Comparison of ENCODE assay signal across 14 cellular contexts in the genomic region with DNA sequence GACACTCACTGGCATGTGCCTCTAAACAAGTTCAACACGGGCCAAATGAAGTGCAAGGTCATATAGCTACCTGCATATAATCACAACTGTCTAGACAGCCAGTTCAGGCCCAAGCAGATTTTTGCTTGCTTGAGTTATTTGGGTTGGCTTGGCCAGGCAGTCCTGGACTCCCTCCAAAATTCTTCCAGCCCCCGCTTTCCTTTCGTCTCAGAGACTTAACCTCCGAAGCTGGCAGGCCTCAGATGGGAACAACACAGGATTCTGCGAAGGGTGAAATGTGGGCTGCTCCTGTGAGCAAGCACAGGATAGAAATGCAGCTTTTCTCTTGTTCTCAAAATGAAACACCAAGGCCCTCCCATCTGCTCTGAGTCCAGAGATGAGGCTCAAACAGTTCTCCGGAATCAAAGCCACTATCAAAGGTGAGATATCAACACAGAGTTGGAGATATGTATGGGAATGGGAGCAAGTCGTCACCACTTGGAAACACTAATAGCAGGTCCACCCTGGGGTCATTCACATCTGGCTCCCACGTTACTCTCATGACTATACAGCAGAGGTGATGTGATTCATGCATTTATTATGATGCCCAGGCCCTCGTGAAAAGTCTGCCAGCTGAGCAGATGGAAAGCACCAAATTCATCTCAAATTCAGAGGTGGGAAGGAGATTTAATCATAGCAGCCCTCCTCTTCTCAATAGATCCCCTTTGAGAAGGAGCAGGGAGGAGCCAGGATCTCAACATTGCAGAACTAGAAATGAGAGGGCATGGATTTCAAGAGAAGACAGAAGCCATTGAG.
A peak's percentile ranks its signal among the peaks of the same experiment; 100 is the strongest.
DNase-seq lines count a peak whose midpoint lies in the region; ATAC-seq and TF ChIP-seq lines count a peak whose summit lies in the region.
"Had no signal": no experiment of that assay in that cellular context is flagged by ENCODE, and none has a peak within 500 bp of the region (broad histone marks: within the 10 kb centered on the region; RNA-seq: fewer than 3 reads in every experiment).

No MANE protein-coding gene starts in this region.

- H3K27me3 Mint-ChIP-seq in activated T-helper 17 cell treated with anti-CD3 and anti-CD28 coated beads, Interleukin-2, amount 50 U/mL, for 72 hours: no peaks in the 10 kb centered on the region

- no peaks in the 10 kb centered on the region for H3K4me1 Mint-ChIP-seq in activated T-helper 17 cell treated with anti-CD3 and anti-CD28 coated beads, Interleukin-2, amount 50 U/mL, for 72 hours

- H3K4me1 ChIP-seq in vagina: peaks cover 13% of the 10 kb centered on the region

- H3K27me3 ChIP-seq in vagina: no peaks in the 10 kb centered on the region
- H3K27me3 ChIP-seq: cardiac muscle cell had no signal

- DNase-seq in DMS 273 (lab: John Stamatoyannopoulos, UW; ENCODE audit: unreplicated experiment) (peak; percentile 58), DMS 273 treated with DMSO at 0.1 percent for 48 hours (lab: John Stamatoyannopoulos, UW) (no peak), fibroblast of the aortic adventitia (ENCODE audit: low read depth) (peak; percentile 70), non-pigmented ciliary epithelial cell (ENCODE audit: low read depth) (peak; percentile 72), vagina (ENCODE audit: extremely low spot score in 2 of 2) (no peak)
- DNase-seq: DND-41; NCI-H2081 treated with DMSO at 0.1 percent for 48 hours; nephron progenitor cell; stimulated activated CD4-positive, alpha-beta T cell treated with anti-CD3 and anti-CD28 coated beads, Interleukin-4, amount 100 ng/mL, for 24 hours had no signal

- H3K9me3 ChIP-seq in vagina: no peaks in the 10 kb centered on the region

- H3K4me3 Mint-ChIP-seq in activated T-helper 17 cell treated with anti-CD3 and anti-CD28 coated beads, Interleukin-2, amount 50 U/mL, for 72 hours: no peak overlapping the region
- H3K4me3 Mint-ChIP-seq: nephron progenitor cell had no signal

- H3K36me3 ChIP-seq in vagina: no peaks in the 10 kb centered on the region
- H3K36me3 ChIP-seq: cardiac muscle cell had no signal

- peak overlapping the region; percentile 27 for H3K27ac ChIP-seq in vagina
- H3K27ac ChIP-seq: 22Rv1, cardiac muscle cell had no signal

- no peak for ATAC-seq in HG03280 (IDR thresholded peaks at IDR 0.05; ENCODE audit: unreplicated experiment)
- ATAC-seq in GM18868 (IDR thresholded peaks at IDR 0.05; ENCODE audit: unreplicated experiment): no peak
- no peak for ATAC-seq in activated T-helper 17 cell treated with anti-CD3 and anti-CD28 coated beads, Interleukin-2, amount 50 U/mL, for 72 hours (replicated peaks)

- H3K36me3 Mint-ChIP-seq in activated T-helper 17 cell treated with anti-CD3 and anti-CD28 coated beads, Interleukin-2, amount 50 U/mL, for 72 hours (ENCODE audit: low read depth): no peaks in the 10 kb centered on the region

- no peaks in the 10 kb centered on the region for H3K9me3 Mint-ChIP-seq in activated T-helper 17 cell treated with anti-CD3 and anti-CD28 coated beads, Interleukin-2, amount 50 U/mL, for 72 hours

- TF ChIP-seq CTCF in fibroblast of the aortic adventitia (IDR thresholded peaks at IDR 0.05; ENCODE audit: insufficient read depth, low read length) (no peak), vagina (IDR thresholded peaks at IDR 0.05) (no peak)

- H3K4me3 ChIP-seq in fibroblast of the aortic adventitia (ENCODE audit: low read depth, low read length): no peak overlapping the region
- no peak overlapping the region for H3K4me3 ChIP-seq in vagina
- H3K4me3 ChIP-seq: cardiac muscle cell had no signal

- intact Hi-C loops in vagina (cut with DNase I): no loop called here

- H3K27ac Mint-ChIP-seq in activated T-helper 17 cell treated with anti-CD3 and anti-CD28 coated beads, Interleukin-2, amount 50 U/mL, for 72 hours: no peak overlapping the region
- H3K27ac Mint-ChIP-seq: nephron progenitor cell had no signal

- no peak for TF ChIP-seq POLR2A in vagina (IDR thresholded peaks at IDR 0.05)

Comparison
In these comparisons a context has a peak if more than half of its experiments do, and no peak if none do; other contexts are left out.
1. DNase-seq: peak in DMS 273 (single experiment), fibroblast of the aortic adventitia (single experiment) and non-pigmented ciliary epithelial cell (single experiment); none in DMS 273 treated with DMSO at 0.1 percent for 48 hours (single experiment) and vagina (0 of 2).